ENCODE assay signal across 30 cellular contexts in the genomic region with DNA sequence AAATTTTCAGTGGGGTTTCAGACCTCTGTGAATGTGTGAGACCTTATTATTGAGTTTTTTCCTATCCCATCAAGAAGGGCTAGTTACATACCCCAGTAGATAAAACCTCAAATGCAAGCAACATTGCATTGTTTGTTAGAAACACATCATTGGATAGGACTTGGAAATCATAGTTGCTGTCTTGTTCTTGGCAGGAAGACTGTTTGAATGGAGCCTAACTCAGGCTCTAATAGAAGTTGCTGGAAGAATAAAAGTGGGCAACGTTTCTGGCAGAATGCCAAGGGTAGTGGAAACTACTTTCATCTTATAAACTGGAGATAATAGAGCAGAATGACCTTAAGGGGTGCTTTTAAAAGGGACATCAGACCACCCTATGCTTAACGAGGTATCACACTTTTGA. TPM values are rescaled to one million over a fixed set of nuclear protein-coding genes. Genes with fewer than 3 reads are reported as not detected.
DNase-seq lines count a peak whose midpoint lies in the region; ATAC-seq, FAIRE-seq and TF ChIP-seq lines count a peak whose summit lies in the region.
"Had no signal": no experiment of that assay in that cellular context is flagged by ENCODE, and none has a peak within 500 bp of the region (broad histone marks: within the 10 kb centered on the region; RNA-seq: fewer than 3 reads in every experiment).

No MANE protein-coding gene starts in this region.

- H3K27me3 ChIP-seq in mammary epithelial cell (ENCODE audit: insufficient read depth, low read length) (no peaks in the 10 kb centered on the region), breast epithelium (no peaks in the 10 kb centered on the region), RWPE2 (ENCODE audit: insufficient read depth, poor library complexity, severe bottlenecking) (no peaks in the 10 kb centered on the region), brain microvascular endothelial cell (replicated peaks) (no peaks in the 10 kb centered on the region), smooth muscle cell (ENCODE audit: low read depth) (no peaks in the 10 kb centered on the region)
- H3K27me3 ChIP-seq: uterus had no signal

- H3K4me2 ChIP-seq in mammary epithelial cell (ENCODE audit: insufficient read depth, low read depth, low read length) (peak overlapping the region; percentile 47), smooth muscle cell (no peak overlapping the region)
- H3K4me2 ChIP-seq: GM23338, hepatocyte had no signal

- no peak for TF ChIP-seq POLR2A in breast epithelium (IDR thresholded peaks at IDR 0.05)

- H3K4me1 ChIP-seq in mammary epithelial cell (ENCODE audit: insufficient read depth, low read length), result peaks cover 28% of the 10 kb centered on the region
- H3K4me1 ChIP-seq in breast epithelium, result no peaks in the 10 kb centered on the region
- peaks cover 48% of the 10 kb centered on the region for H3K4me1 ChIP-seq in RWPE2 (ENCODE audit: insufficient read depth, poor library complexity, severe bottlenecking)
- peaks cover 5% of the 10 kb centered on the region for H3K4me1 ChIP-seq in smooth muscle cell (ENCODE audit: low read depth)
- H3K4me1 ChIP-seq: gastroesophageal sphincter, pancreas, uterus had no signal

- H3K27ac ChIP-seq in mammary epithelial cell (ENCODE audit: insufficient read depth, low read depth, low read length) (peak overlapping the region; percentile 98), breast epithelium (no peak overlapping the region), RWPE2 (ENCODE audit: poor library complexity, severe bottlenecking) (peak overlapping the region; percentile 96), brain microvascular endothelial cell (peak overlapping the region; percentile 38), smooth muscle cell (ENCODE audit: low read depth) (peak overlapping the region; percentile 95)
- H3K27ac ChIP-seq: gastroesophageal sphincter, hepatocyte, pancreas, uterus had no signal

- H3K9me3 ChIP-seq in mammary epithelial cell (replicated peaks; ENCODE audit: insufficient read depth, low read length), result peaks cover 2% of the 10 kb centered on the region
- no peaks in the 10 kb centered on the region for H3K9me3 ChIP-seq in breast epithelium
- no peaks in the 10 kb centered on the region for H3K9me3 ChIP-seq in RWPE2 (ENCODE audit: severe bottlenecking)
- H3K9me3 ChIP-seq in smooth muscle cell (replicated peaks; ENCODE audit: low read depth), result no peaks in the 10 kb centered on the region
- H3K9me3 ChIP-seq: gastroesophageal sphincter, pancreas, uterus had no signal

- H3K9ac ChIP-seq in mammary epithelial cell (ENCODE audit: insufficient read depth, low read length), result peak overlapping the region; percentile 84
- no peak overlapping the region for H3K9ac ChIP-seq in smooth muscle cell (ENCODE audit: low read depth)

- no peaks in the 10 kb centered on the region for H3F3A ChIP-seq in smooth muscle cell (ENCODE audit: low read depth)

- dilution Hi-C loops in mammary epithelial cell (cut with HindIII; ENCODE audit: low sequenced_read_pairs), result no loop called here

- intact Hi-C loops in mammary epithelial cell (cut with micrococcal nuclease) (loop anchor here (1.0 kb wide), 3 partner anchors 17 to 148 kb away; no protein-coding TSS in a partner anchor), breast epithelium (cut with DNase I; ENCODE audit: low total_unique reads) (no loop called here)

- no peaks in the 10 kb centered on the region for H3K79me2 ChIP-seq in mammary epithelial cell (ENCODE audit: insufficient read depth, low read length)
- H3K79me2 ChIP-seq in smooth muscle cell (ENCODE audit: low read depth), result no peaks in the 10 kb centered on the region
- H3K79me2 ChIP-seq: hepatocyte had no signal

- H3K4me3 ChIP-seq in mammary epithelial cell (replicated peaks in 1 of 3; ENCODE audit: insufficient read depth in 1 of 3, low read depth in 2 of 3, low read length in 3 of 3) (no peak overlapping the region), breast epithelium (no peak overlapping the region), RWPE2 (ENCODE audit: severe bottlenecking) (no peak overlapping the region), brain microvascular endothelial cell (ENCODE audit: low read depth, low read length) (no peak overlapping the region), smooth muscle cell (no peak overlapping the region)
- H3K4me3 ChIP-seq: gastroesophageal sphincter, GM23338, hepatocyte, pancreas, uterus had no signal

- H3K36me3 ChIP-seq in mammary epithelial cell (ENCODE audit: insufficient read depth, low read length) (no peaks in the 10 kb centered on the region), breast epithelium (no peaks in the 10 kb centered on the region), RWPE2 (ENCODE audit: low read depth) (no peaks in the 10 kb centered on the region), brain microvascular endothelial cell (replicated peaks) (no peaks in the 10 kb centered on the region), smooth muscle cell (ENCODE audit: low read depth) (no peaks in the 10 kb centered on the region)
- H3K36me3 ChIP-seq: gastroesophageal sphincter, pancreas, uterus had no signal

- FAIRE-seq in D721Med (lab: Jason Lieb, UNC), result no peak
- FAIRE-seq: pancreas had no signal

- CTCF ChIA-PET in mammary epithelial cell (lab: Charles Lee; ENCODE audit: low non-redundant PET), result no interaction called here

- in situ Hi-C loops in mammary epithelial cell (cut with MboI; ENCODE audit: low sequenced_read_pairs in 2 of 2) (no loop called here), brain microvascular endothelial cell (cut with HindIII; ENCODE audit: low pct_ligation_motif_present, low sequenced_read_pairs) (no loop called here)

- ATAC-seq in RWPE2 (ENCODE audit: low read depth) (no peak), esophagus mucosa (no peak)
- ATAC-seq: gastroesophageal sphincter, GM23338, left lobe of liver, pancreas, T-helper 17 cell had no signal

- no peak overlapping the region for H2AFZ ChIP-seq in mammary epithelial cell (ENCODE audit: low read depth, low read length)
- H2AFZ ChIP-seq in smooth muscle cell (ENCODE audit: low read depth), result no peak overlapping the region
- H2AFZ ChIP-seq: GM23338, hepatocyte had no signal

- WGBS in mammary epithelial cell (ENCODE audit: low coverage, missing lambda C conversion rate), result 42% methylated on average over 2 of the region's 2 CpGs
- 82% methylated on average over 2 of the region's 2 CpGs for WGBS in smooth muscle cell (ENCODE audit: low lambda C conversion rate)

- TF ChIP-seq CTCF in mammary epithelial cell (conservative IDR thresholded peaks at IDR 0.05 in 1 of 2, IDR thresholded peaks at IDR 0.05 in 1 of 2; ENCODE audit: extremely low read depth in 1 of 2, insufficient read depth in 1 of 2, low read depth in 1 of 2, low read length in 2 of 2), result no peak
- no peak for TF ChIP-seq CTCF in breast epithelium (IDR thresholded peaks at IDR 0.05)
- no peak for TF ChIP-seq CTCF in RWPE2 (IDR thresholded peaks at IDR 0.05; ENCODE audit: poor library complexity, severe bottlenecking)
- TF ChIP-seq CTCF in brain microvascular endothelial cell (IDR thresholded peaks at IDR 0.05; ENCODE audit: low read depth, low read length, missing control alignments), result no peak
- no peak for TF ChIP-seq CTCF in smooth muscle cell (IDR thresholded peaks at IDR 0.05; ENCODE audit: borderline replicate concordance, insufficient read depth, poor library complexity, severe bottlenecking)
- no peak for TF ChIP-seq CTCF in D721Med (IDR thresholded peaks at IDR 0.05; ENCODE audit: insufficient read depth, missing control alignments)

- BruUV-seq in mammary epithelial cell (replicated peaks; lab: Mats Ljungman, UMichigan), result TSS peak; percentile 89

- DNase-seq in mammary epithelial cell (no peak), breast epithelium (ENCODE audit: low spot score in 2 of 2) (no peak), RWPE2 (ENCODE audit: low spot score) (no peak), brain microvascular endothelial cell (no peak), smooth muscle cell (lab: John Stamatoyannopoulos, UW; ENCODE audit: unreplicated experiment) (no peak), D721Med (ENCODE audit: insufficient read length, low spot score) (no peak), amygdala (lab: John Stamatoyannopoulos, UW) (no peak)
- DNase-seq: 8988T; activated CD4-positive, alpha-beta memory T cell treated with anti-CD3 and anti-CD28 coated beads for 36 hours; activated CD4-positive, alpha-beta T cell treated with anti-CD3 and anti-CD28 coated beads for 1 hour; activated CD8-positive, alpha-beta memory T cell treated with anti-CD3 and anti-CD28 coated beads, Interleukin-2, amount 50 U/mL, for 4 hours; activated naive CD4-positive, alpha-beta T cell treated with Interleukin-2 at 50 U/mL for 16 hours; KG1; mesenchymal stem cell; NCI-H1417 treated with DMSO at 0.1 percent for 48 hours; NCI-H2029 treated with DMSO at 0.1 percent for 48 hours; NCI-H345; NCI-H774; pancreas; retina; stimulated activated CD4-positive, alpha-beta T cell treated with anti-CD3 and anti-CD28 coated beads, Interleukin-1b, Interleukin-23, amount 100 ng/mL, for 48 hours; stimulated activated naive CD4-positive, alpha-beta T cell treated with Interleukin-2 at 50 U/mL for 16 hours; T-helper 17 cell; uterus had no signal

- H4K20me1 ChIP-seq in mammary epithelial cell (ENCODE audit: insufficient read depth, low read length) (no peaks in the 10 kb centered on the region), smooth muscle cell (ENCODE audit: low read depth) (no peaks in the 10 kb centered on the region)

RNA-seq across cellular contexts. Expression of a gene that starts 9.8 kb away (rescaled TPM):
- total RNA-seq in mammary epithelial cell (100 to 1,000 TPM; 106 to 200 TPM), breast epithelium (1 to 10 TPM; 2.4 to 7.5 (median 2.9) TPM), smooth muscle cell (155 and 181 TPM in 2 replicates), esophagus mucosa (19.0 TPM)
- polyA plus RNA-seq in mammary epithelial cell (246 TPM), smooth muscle cell (58.0 and 177 TPM in 2 replicates)
- 133 TPM for polyA minus RNA-seq in mammary epithelial cell
- total RNA-seq: cerebellum, GM23338, T-helper 17 cell had no signal
- polyA plus RNA-seq: GM23338 had no signal

Comparison
In these comparisons a context has a peak if more than half of its experiments do, and no peak if none do; other contexts are left out.
1. H3K27ac ChIP-seq: peak in mammary epithelial cell (single experiment), RWPE2 (single experiment), brain microvascular endothelial cell (single experiment) and smooth muscle cell (single experiment); none in breast epithelium (0 of 2).